ENCODE assay signal across 15 cellular contexts in the genomic region with DNA sequence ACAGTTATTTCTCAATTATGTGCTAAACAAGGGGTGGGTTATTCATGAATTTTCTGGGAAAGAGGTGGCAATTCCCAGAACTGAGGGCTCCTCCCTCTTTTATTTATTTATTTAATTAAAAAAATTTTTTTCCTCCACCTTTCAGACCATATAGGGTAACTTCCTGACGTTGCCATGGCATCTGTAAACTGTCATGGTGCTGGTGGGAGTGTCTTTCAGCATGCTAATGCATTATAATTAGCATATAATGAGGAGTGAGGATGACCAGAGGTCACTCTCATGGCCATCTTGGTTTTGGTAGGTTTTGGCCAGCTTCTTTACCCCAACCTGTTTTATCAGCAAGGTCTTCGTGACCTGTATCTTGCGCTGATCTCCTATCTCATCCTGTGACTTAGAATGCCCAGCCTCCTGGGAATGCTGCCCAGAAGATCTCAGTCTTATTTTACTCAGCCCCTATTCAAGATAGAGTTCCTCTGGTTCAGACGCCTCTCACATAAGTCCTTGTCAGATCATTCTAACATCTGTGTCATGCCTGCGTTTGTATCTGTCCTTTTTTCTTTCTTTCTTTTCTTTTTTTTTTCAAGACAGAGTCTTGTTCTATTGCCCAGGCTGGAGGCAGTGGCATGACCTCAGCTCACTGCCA. TPM values are rescaled to one million over a fixed set of nuclear protein-coding genes. Genes with fewer than 3 reads are reported as not detected.
DNase-seq lines count a peak whose midpoint lies in the region; ATAC-seq, FAIRE-seq and TF ChIP-seq lines count a peak whose summit lies in the region.
"Had no signal": no experiment of that assay in that cellular context is flagged by ENCODE, and none has a peak within 500 bp of the region (broad histone marks: within the 10 kb centered on the region; RNA-seq: fewer than 3 reads in every experiment).

No MANE protein-coding gene starts in this region.

- H3K9ac ChIP-seq in K562 (ENCODE audit: insufficient read depth in 1 of 2, low read depth in 2 of 2, low read length in 2 of 2) (no peak overlapping the region), parathyroid adenoma (no peak overlapping the region)
- H3K9ac ChIP-seq: BLaER1 treated with 17β-estradiol and CSF1 and Interleukin-3, amounts not matched to agents 10 nM and 100 nM had no signal

- H3K9me1 ChIP-seq in K562 (ENCODE audit: control insufficient read depth, insufficient read depth, low read length), result no peaks in the 10 kb centered on the region

- H4K20me1 ChIP-seq in K562 (replicated peaks; ENCODE audit: control insufficient read depth, insufficient read depth, low read length), result no peaks in the 10 kb centered on the region
- H4K20me1 ChIP-seq: BLaER1 treated with 17β-estradiol and CSF1 and Interleukin-3, amounts not matched to agents 10 nM and 100 nM had no signal

- H3K9me3 ChIP-seq in K562 (replicated peaks; ENCODE audit: control insufficient read depth, insufficient read depth, low read depth, low read length) (no peaks in the 10 kb centered on the region), parathyroid adenoma (ENCODE audit: control insufficient read depth, low read length) (no peaks in the 10 kb centered on the region)
- H3K9me3 ChIP-seq: BLaER1 treated with 17β-estradiol and CSF1 and Interleukin-3, amounts not matched to agents 10 nM and 100 nM; HAP-1 had no signal

- no peak for ATAC-seq in activated naive CD8-positive, alpha-beta T cell treated with anti-CD3 and anti-CD28 coated beads, Interleukin-2, amount 50 U/mL, for 24 hours
- peak; percentile 64 for ATAC-seq in K562
- ATAC-seq in WTC11, result no peak
- ATAC-seq: CD8-positive, alpha-beta T cell; GM12878 had no signal

- POLR2A ChIA-PET in K562 (lab: Yijun Ruan, JAX) (interaction anchor here (0.5 to 1.3 kb wide), 3 partner anchors 11 to 276 kb away, joined by 3 to 6 read pairs (median 3); a partner anchor contains a TSS), WTC11 (lab: Charles Lee) (no interaction called here)

- no peak for TF ChIP-seq EP300 in K562 (IDR thresholded peaks at IDR 0.05; ENCODE audit: low read length)

- intact Hi-C loops in K562 (cut with micrococcal nuclease), result no loop called here

- in situ Hi-C loops in K562 (cut with MboI), result no loop called here

- H3K4me3 ChIP-seq in K562 (no peak overlapping the region), parathyroid adenoma (ENCODE audit: low read depth, low read length) (no peak overlapping the region)
- H3K4me3 ChIP-seq: BLaER1 treated with 17β-estradiol and CSF1 and Interleukin-3, amounts not matched to agents 10 nM and 100 nM; GM12878; HAP-1 had no signal

- no peaks in the 10 kb centered on the region for H3K4me1 Mint-ChIP-seq in activated naive CD8-positive, alpha-beta T cell treated with anti-CD3 and anti-CD28 coated beads for 36 hours
- H3K4me1 Mint-ChIP-seq in activated naive CD8-positive, alpha-beta T cell treated with anti-CD3 and anti-CD28 coated beads, Interleukin-2, amount 50 U/mL, for 24 hours, result no peaks in the 10 kb centered on the region
- H3K4me1 Mint-ChIP-seq in WTC11, result peaks cover 3% of the 10 kb centered on the region; the same call in 1 of the 2 replicates
- H3K4me1 Mint-ChIP-seq: B cell had no signal

- peak overlapping the region; percentile 74; the same call in 1 of the 3 replicates for H3K27ac ChIP-seq in K562 (ENCODE audit: extremely low read depth, low read depth, low read length)
- H3K27ac ChIP-seq in parathyroid adenoma, result peak overlapping the region; percentile 70
- H3K27ac ChIP-seq: BLaER1 treated with 17β-estradiol and CSF1 and Interleukin-3, amounts not matched to agents 10 nM and 100 nM had no signal

- H3K27ac Mint-ChIP-seq in activated naive CD8-positive, alpha-beta T cell treated with anti-CD3 and anti-CD28 coated beads for 36 hours, result peak overlapping the region; percentile 45
- no peak overlapping the region for H3K27ac Mint-ChIP-seq in activated naive CD8-positive, alpha-beta T cell treated with anti-CD3 and anti-CD28 coated beads, Interleukin-2, amount 50 U/mL, for 24 hours
- no peak overlapping the region for H3K27ac Mint-ChIP-seq in WTC11
- H3K27ac Mint-ChIP-seq: B cell; CD8-positive, alpha-beta T cell had no signal

- H3K79me2 ChIP-seq in K562 (ENCODE audit: control insufficient read depth, insufficient read depth, low read length), result no peaks in the 10 kb centered on the region
- no peaks in the 10 kb centered on the region for H3K79me2 ChIP-seq in parathyroid adenoma

- CTCF ChIA-PET in K562 (lab: Yijun Ruan, JAX; ENCODE audit: low intra/inter-chr PET ratio), result no interaction called here
- CTCF ChIA-PET in WTC11 (lab: Charles Lee), result no interaction called here

- H3K9me3 Mint-ChIP-seq in activated naive CD8-positive, alpha-beta T cell treated with anti-CD3 and anti-CD28 coated beads for 36 hours, result no peaks in the 10 kb centered on the region
- H3K9me3 Mint-ChIP-seq in activated naive CD8-positive, alpha-beta T cell treated with anti-CD3 and anti-CD28 coated beads, Interleukin-2, amount 50 U/mL, for 24 hours, result no peaks in the 10 kb centered on the region
- H3K9me3 Mint-ChIP-seq in WTC11, result no peaks in the 10 kb centered on the region
- H3K9me3 Mint-ChIP-seq: CD8-positive, alpha-beta T cell had no signal

- H3K4me1 ChIP-seq in K562 (replicated peaks in 1 of 2; ENCODE audit: control insufficient read depth in 2 of 2, insufficient read depth in 2 of 2, low read length in 2 of 2) (peaks cover 11 to 17% of the 10 kb centered on the region in 2 experiments), parathyroid adenoma (peaks cover 6% of the 10 kb centered on the region)
- H3K4me1 ChIP-seq: BLaER1 treated with 17β-estradiol and CSF1 and Interleukin-3, amounts not matched to agents 10 nM and 100 nM had no signal

- H2AFZ ChIP-seq in K562 (ENCODE audit: low read depth, low read length) (peak overlapping the region; percentile 60), parathyroid adenoma (peak overlapping the region; percentile 52)

- no peak for DNase-seq in activated naive CD8-positive, alpha-beta T cell treated with anti-CD3 and anti-CD28 coated beads for 36 hours
- DNase-seq in activated naive CD8-positive, alpha-beta T cell treated with anti-CD3 and anti-CD28 coated beads, Interleukin-2, amount 50 U/mL, for 24 hours, result no peak
- peak in 1 of 4 experiments; percentile 24 for DNase-seq in K562 (ENCODE audit: extremely low read depth in 1 of 4, low spot score in 3 of 4)
- no peak for DNase-seq in WTC11 (ENCODE audit: low spot score)
- DNase-seq in GM10266 (ENCODE audit: extremely low spot score), result no peak
- DNase-seq: Calu3; CD8-positive, alpha-beta T cell; DMS79 treated with DMSO at 0.1 percent for 48 hours; GF-D8 had no signal

- peak; percentile 44 for FAIRE-seq in K562 (lab: Jason Lieb, UNC)
- FAIRE-seq: GM12878, HepG2 had no signal

- H3K36me3 ChIP-seq in K562 (ENCODE audit: control insufficient read depth, insufficient read depth, low read length) (no peaks in the 10 kb centered on the region), parathyroid adenoma (ENCODE audit: control insufficient read depth, insufficient read depth, low read length) (no peaks in the 10 kb centered on the region)
- H3K36me3 ChIP-seq: BLaER1 treated with 17β-estradiol and CSF1 and Interleukin-3, amounts not matched to agents 10 nM and 100 nM; HAP-1 had no signal

- no peak overlapping the region for H3K4me3 Mint-ChIP-seq in activated naive CD8-positive, alpha-beta T cell treated with anti-CD3 and anti-CD28 coated beads for 36 hours
- H3K4me3 Mint-ChIP-seq in activated naive CD8-positive, alpha-beta T cell treated with anti-CD3 and anti-CD28 coated beads, Interleukin-2, amount 50 U/mL, for 24 hours, result no peak overlapping the region
- H3K4me3 Mint-ChIP-seq in WTC11, result no peak overlapping the region
- H3K4me3 Mint-ChIP-seq: B cell; CD8-positive, alpha-beta T cell had no signal

- H3K27me3 Mint-ChIP-seq in activated naive CD8-positive, alpha-beta T cell treated with anti-CD3 and anti-CD28 coated beads for 36 hours, result peaks cover 4% of the 10 kb centered on the region
- no peaks in the 10 kb centered on the region for H3K27me3 Mint-ChIP-seq in activated naive CD8-positive, alpha-beta T cell treated with anti-CD3 and anti-CD28 coated beads, Interleukin-2, amount 50 U/mL, for 24 hours
- no peaks in the 10 kb centered on the region for H3K27me3 Mint-ChIP-seq in WTC11 (ENCODE audit: low read depth)
- H3K27me3 Mint-ChIP-seq: B cell had no signal

- H3K27me3 ChIP-seq in K562 (ENCODE audit: control insufficient read depth in 2 of 2, insufficient read depth in 2 of 2, low read length in 2 of 2), result no peaks in the 10 kb centered on the region
- no peaks in the 10 kb centered on the region for H3K27me3 ChIP-seq in parathyroid adenoma (ENCODE audit: control insufficient read depth, insufficient read depth, low read length)
- H3K27me3 ChIP-seq: BLaER1 treated with 17β-estradiol and CSF1 and Interleukin-3, amounts not matched to agents 10 nM and 100 nM had no signal

- TF ChIP-seq POLR2A in K562 (conservative IDR thresholded peaks at IDR 0.05), result no peak

- BruUV-seq in K562 (replicated peaks; lab: Mats Ljungman, UMichigan), result no TSS peak

- H3K36me3 Mint-ChIP-seq in activated naive CD8-positive, alpha-beta T cell treated with anti-CD3 and anti-CD28 coated beads for 36 hours, result no peaks in the 10 kb centered on the region
- no peaks in the 10 kb centered on the region for H3K36me3 Mint-ChIP-seq in activated naive CD8-positive, alpha-beta T cell treated with anti-CD3 and anti-CD28 coated beads, Interleukin-2, amount 50 U/mL, for 24 hours (ENCODE audit: low read depth)
- H3K36me3 Mint-ChIP-seq in WTC11, result no peaks in the 10 kb centered on the region
- H3K36me3 Mint-ChIP-seq: CD8-positive, alpha-beta T cell had no signal

- H3K4me2 ChIP-seq in K562 (ENCODE audit: insufficient read depth, low read length), result peak overlapping the region; percentile 4; the same call in 1 of the 2 replicates
- peak overlapping the region; percentile 3 for H3K4me2 ChIP-seq in parathyroid adenoma (ENCODE audit: low read length)
- H3K4me2 ChIP-seq: BLaER1 treated with 17β-estradiol and CSF1 and Interleukin-3, amounts not matched to agents 10 nM and 100 nM had no signal

- TF ChIP-seq RAD21 in K562 (CRISPR knock-in tag; conservative IDR thresholded peaks at IDR 0.05 in 1 of 2, IDR thresholded peaks at IDR 0.05 in 1 of 2), result no peak

- no peak for TF ChIP-seq CTCF in K562 (IDR thresholded peaks at IDR 0.05 in 2 of 3, conservative IDR thresholded peaks at IDR 0.05 in 1 of 3; ENCODE audit: insufficient read depth in 2 of 3, low read depth in 1 of 3, low read length in 3 of 3)
- no peak for TF ChIP-seq CTCF in parathyroid adenoma (IDR thresholded peaks at IDR 0.05)
- TF ChIP-seq CTCF in WTC11 (IDR thresholded peaks at IDR 0.05), result no peak
- TF ChIP-seq CTCF in GM10266 (IDR thresholded peaks at IDR 0.05; ENCODE audit: control insufficient read depth, insufficient read depth, low read depth, missing control alignments), result no peak

- WGBS in K562 (ENCODE audit: insufficient coverage, low coverage, missing lambda C conversion rate), result 0% methylated on average over 5 of the region's 5 CpGs

RNA-seq across cellular contexts. Expression of a gene that starts 15.8 kb away (rescaled TPM):
- total RNA-seq in activated naive CD8-positive, alpha-beta T cell treated with anti-CD3 and anti-CD28 coated beads for 36 hours, result under 1 TPM; 0.35 to 0.64 TPM
- total RNA-seq in K562 (2011; cell fraction: chromatin; rRNA removed; ENCODE audit: low replicate concordance), result 0.28 TPM in 1 of 2 replicates, not detected in the other
- total RNA-seq in K562 (2011; cell fraction: nucleolus; rRNA removed), result 0.17 TPM in 1 of 2 replicates, not detected in the other
- total RNA-seq in K562 (2011; cell fraction: nucleoplasm; rRNA removed), result not detected in 2 replicates
- total RNA-seq in K562 (2014; rRNA removed) (0.09 and 0.16 TPM in 2 replicates), K562 (2014; rRNA removed; fragmentation: Illumina TruSeq; extraction: Trizol) (0.47 and 0.48 TPM in 2 replicates), K562 (2015; rRNA removed; fragmentation: Illumina TruSeq; extraction: Trizol) (0.87 and 0.98 TPM in 2 replicates), K562 (2021) (0.29 and 0.42 TPM in 2 replicates), WTC11 (2021) (1.6 to 1.9 TPM (median 1.6 TPM) in 3 replicates)
- polyA plus RNA-seq in K562 (2011; rRNA removed) (0.23 and 0.39 TPM in 2 replicates), K562 (2014; fragmentation: Illumina TruSeq; extraction: Trizol) (0.29 and 0.36 TPM in 2 replicates), K562 (2014; fragmentation: Nextera tagmentation; extraction: Ambion mirVana) (under 1 TPM; 0.13 to 0.20 TPM), K562 (2014; rRNA removed) (0.09 and 1.1 TPM in 2 replicates)
- 0.04 and 0.13 TPM in 2 replicates for polyA plus RNA-seq in K562 (2011; cell fraction: cytosol; rRNA removed)
- polyA plus RNA-seq in K562 (2011; cell fraction: nucleus; rRNA removed), result 0.09 and 0.13 TPM in 2 replicates
- polyA plus RNA-seq in K562 (2012), result 0.49 and 1.1 TPM in 2 replicates
- polyA minus RNA-seq in K562 (2011; rRNA and poly(A)+ RNA removed), result 0.53 and 0.57 TPM in 2 replicates
- not detected in 2 replicates for polyA minus RNA-seq in K562 (2011; cell fraction: cytosol; rRNA and poly(A)+ RNA removed)
- polyA minus RNA-seq in K562 (2011; cell fraction: nucleus; rRNA and poly(A)+ RNA removed), result 0.11 and 0.13 TPM in 2 replicates
